ENCODE assay signal across 7 cellular contexts in the genomic region with DNA sequence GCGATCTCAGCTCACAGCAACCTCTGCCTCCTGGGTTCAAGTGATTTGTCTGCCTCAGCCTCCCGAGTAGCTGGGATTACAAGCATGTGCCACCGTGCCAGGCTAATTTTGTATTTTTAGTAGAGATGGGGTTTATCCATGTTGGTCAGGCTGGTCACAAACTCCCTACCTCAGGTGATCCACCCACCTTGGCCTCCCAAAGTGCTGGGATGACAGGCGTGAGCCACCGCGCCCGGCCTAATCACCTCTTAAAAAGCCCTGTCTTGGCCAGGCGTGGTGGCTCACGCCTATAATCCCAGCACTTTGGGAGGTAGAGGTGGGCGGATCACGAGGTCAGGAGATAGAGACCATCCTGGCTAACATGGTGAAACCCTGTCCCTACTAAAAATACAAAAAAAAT.
DNase-seq lines count a peak whose midpoint lies in the region; TF ChIP-seq lines count a peak whose summit lies in the region.
"Not testable (repeated sequence)": the region's sequence is repeated elsewhere in the genome, so short reads cannot be mapped to it uniquely, and the experiment has no call there.

No MANE protein-coding gene starts in this region.

- H3K27ac Mint-ChIP-seq in chondrocyte (ENCODE audit: unreplicated experiment) = not testable (repeated sequence)

- not testable (repeated sequence) for H3K9me3 ChIP-seq in sigmoid colon

- TF ChIP-seq EP300 in sigmoid colon (IDR thresholded peaks at IDR 0.05) = not testable (repeated sequence)

- H3K4me3 Mint-ChIP-seq in chondrocyte (ENCODE audit: unreplicated experiment) = not testable (repeated sequence)

- H3K27ac ChIP-seq in VCaP = peak overlapping the region; percentile 96; the same call in 1 of the 2 replicates
- not testable (repeated sequence) for H3K27ac ChIP-seq in sigmoid colon

- H3K4me1 ChIP-seq in sigmoid colon = peaks cover 0 to 42% (median 35%) of the 10 kb centered on the region in 4 donors

- DNase-seq in activated effector memory CD4-positive, alpha-beta T cell treated with anti-CD3 and anti-CD28 coated beads, Interleukin-2, amount 50 U/mL, for 16 hours = peak; percentile 38
- peak; percentile 40 for DNase-seq in chondrocyte (ENCODE audit: low spot score)
- DNase-seq in cardiac septum (ENCODE audit: low spot score) = peak; percentile 15
- DNase-seq in islet precursor cell = peak; percentile 4
- peak; percentile 46 for DNase-seq in posterior vena cava (ENCODE audit: low spot score)
- DNase-seq in sigmoid colon = peak; percentile 21

- H3K36me3 Mint-ChIP-seq in chondrocyte (ENCODE audit: low read depth) = not testable (repeated sequence)

- TF ChIP-seq POLR2A in sigmoid colon (IDR thresholded peaks at IDR 0.05) = not testable (repeated sequence)

- not testable (repeated sequence) for H3K27me3 Mint-ChIP-seq in chondrocyte (ENCODE audit: low read depth)

- H3K9me3 Mint-ChIP-seq in chondrocyte (ENCODE audit: low read depth) = not testable (repeated sequence)

- TF ChIP-seq CTCF in VCaP (conservative IDR thresholded peaks at IDR 0.05); chondrocyte (IDR thresholded peaks at IDR 0.05); sigmoid colon (IDR thresholded peaks at IDR 0.05): not testable (repeated sequence)

- not testable (repeated sequence) for H3K36me3 ChIP-seq in sigmoid colon

- intact Hi-C loops in cardiac septum (cut with DNase I); posterior vena cava (cut with DNase I); sigmoid colon (cut with DNase I): not testable (repeated sequence)

- 65 to 87% methylated on average over 11 of the region's 11 CpGs for WGBS in sigmoid colon, 2 donors

- H3K4me1 Mint-ChIP-seq in chondrocyte (ENCODE audit: low read depth) = peaks cover 23% of the 10 kb centered on the region

- H3K4me3 ChIP-seq in sigmoid colon = not testable (repeated sequence)

- H3K27me3 ChIP-seq in sigmoid colon = not testable (repeated sequence)
